35 cellular contexts compared by ENCODE assay signal in genomic region chr12:113988064-113988451, GRCh38.
"Had no signal": no experiment of that assay in that cellular context is flagged by ENCODE, and none has a peak within 500 bp of the region (broad histone marks: within the 10 kb centered on the region; RNA-seq: fewer than 3 reads in every experiment).

No MANE protein-coding gene starts in this region.

- H3K36me3 ChIP-seq: adrenal gland, brain microvascular endothelial cell, breast epithelium had no signal

- H3K9me3 Mint-ChIP-seq: activated B cell treated with CpG ODN at 0.5 μM for 24 hours; activated CD4-positive, alpha-beta memory T cell treated with anti-CD3 and anti-CD28 coated beads for 36 hours; activated CD4-positive, alpha-beta T cell treated with anti-CD3 and anti-CD28 coated beads, Interleukin-2, amount 10 ng/mL, durations not matched to agents 24 days and 14 days; activated CD8-positive, alpha-beta T cell treated with anti-CD3 and anti-CD28 coated beads for 36 hours; activated naive CD4-positive, alpha-beta T cell treated with anti-CD3 and anti-CD28 coated beads for 36 hours; activated naive CD4-positive, alpha-beta T cell treated with anti-CD3 and anti-CD28 coated beads, Interleukin-2, amount 50 U/mL, for 72 hours; activated naive CD8-positive, alpha-beta T cell treated with anti-CD3 and anti-CD28 coated beads for 36 hours; activated T-cell treated with anti-CD3 and anti-CD28 coated beads, Interleukin-2, amount 50 U/mL, for 4 hours; activated T-cell treated with anti-CD3 and anti-CD28 coated beads, Interleukin-2, amount 50 U/mL, for 72 hours; activated T-helper 1 cell treated with anti-CD3 and anti-CD28 coated beads, Interleukin-12 subunit alpha, Interleukin-12 subunit beta, Interleukin-2, Interleukin-4 antibody, amounts not matched to agents 30 ng/mL and 10 ng/mL and 1 ng/mL, durations not matched to agents 14 hours and 24 hours and 36 hours; activated T-helper 17 cell treated with anti-CD3 and anti-CD28 coated beads, Interleukin-2, amount 50 U/mL, for 72 hours; T-helper 1 cell treated with Interleukin-12 subunit alpha and Interleukin-12 subunit beta and Interleukin-4 antibody, amounts not matched to agents 30 μg/mL and 1 μg/mL, for 36 hours; T-helper 2 cell treated with Interferon-gamma antibody and Interleukin-4, amounts not matched to agents 5 μg/mL and 100 μg/mL, for 36 hours had no signal

- ATAC-seq: activated CD8-positive, alpha-beta T cell treated with anti-CD3 and anti-CD28 coated beads for 36 hours; activated naive CD4-positive, alpha-beta T cell treated with anti-CD3 and anti-CD28 coated beads, Interleukin-2, amount 50 U/mL, for 72 hours; activated T-cell treated with anti-CD3 and anti-CD28 coated beads, Interleukin-2, amount 50 U/mL, for 4 hours; activated T-cell treated with anti-CD3 and anti-CD28 coated beads, Interleukin-2, amount 50 U/mL, for 72 hours; activated T-helper 17 cell treated with anti-CD3 and anti-CD28 coated beads, Interleukin-2, amount 50 U/mL, for 72 hours; body of pancreas had no signal

- H3K27me3 ChIP-seq: brain microvascular endothelial cell had no signal

- H3K27ac ChIP-seq: adrenal gland, body of pancreas, brain microvascular endothelial cell, breast epithelium, VCaP had no signal

- H3K36me3 Mint-ChIP-seq: activated CD4-positive, alpha-beta memory T cell treated with anti-CD3 and anti-CD28 coated beads for 36 hours; activated naive CD4-positive, alpha-beta T cell treated with anti-CD3 and anti-CD28 coated beads, Interleukin-2, amount 50 U/mL, for 72 hours; activated naive CD8-positive, alpha-beta T cell treated with anti-CD3 and anti-CD28 coated beads for 36 hours had no signal

- H3K4me3 Mint-ChIP-seq: activated B cell treated with CpG ODN at 0.5 μM for 24 hours; activated CD4-positive, alpha-beta memory T cell treated with anti-CD3 and anti-CD28 coated beads for 36 hours; activated CD4-positive, alpha-beta T cell treated with anti-CD3 and anti-CD28 coated beads, Interleukin-2, amount 10 ng/mL, durations not matched to agents 24 days and 14 days; activated CD8-positive, alpha-beta T cell treated with anti-CD3 and anti-CD28 coated beads for 36 hours; activated naive CD4-positive, alpha-beta T cell treated with anti-CD3 and anti-CD28 coated beads for 36 hours; activated naive CD8-positive, alpha-beta T cell treated with anti-CD3 and anti-CD28 coated beads for 36 hours; activated T-cell treated with anti-CD3 and anti-CD28 coated beads, Interleukin-2, amount 50 U/mL, for 4 hours; activated T-cell treated with anti-CD3 and anti-CD28 coated beads, Interleukin-2, amount 50 U/mL, for 72 hours; activated T-helper 1 cell treated with anti-CD3 and anti-CD28 coated beads, Interleukin-12 subunit alpha, Interleukin-12 subunit beta, Interleukin-2, Interleukin-4 antibody, amounts not matched to agents 30 ng/mL and 10 ng/mL and 1 ng/mL, durations not matched to agents 14 hours and 24 hours and 36 hours; activated T-helper 17 cell treated with anti-CD3 and anti-CD28 coated beads, Interleukin-2, amount 50 U/mL, for 72 hours; T-helper 1 cell treated with Interleukin-12 subunit alpha and Interleukin-12 subunit beta and Interleukin-4 antibody, amounts not matched to agents 30 μg/mL and 1 μg/mL, for 36 hours; T-helper 2 cell treated with Interferon-gamma antibody and Interleukin-4, amounts not matched to agents 5 μg/mL and 100 μg/mL, for 36 hours had no signal

- H3K4me1 ChIP-seq: adrenal gland, body of pancreas, breast epithelium had no signal

- H3K9me3 ChIP-seq: adrenal gland, body of pancreas, breast epithelium had no signal

- DNase-seq: activated B cell treated with CpG ODN at 0.5 μM for 24 hours; activated CD4-positive, alpha-beta memory T cell treated with anti-CD3 and anti-CD28 coated beads for 36 hours; activated CD4-positive, alpha-beta T cell treated with anti-CD3 and anti-CD28 coated beads for 4 hours; activated CD4-positive, alpha-beta T cell treated with anti-CD3 and anti-CD28 coated beads, Interleukin-2, amount 10 ng/mL, durations not matched to agents 24 days and 14 days; activated CD4-positive, alpha-beta T cell treated with anti-CD3 and anti-CD28 coated beads, Interleukin-2, amount 50 U/mL, for 1 hour; activated CD4-positive, alpha-beta T cell treated with anti-CD3 and anti-CD28 coated beads, Interleukin-2, amount 50 U/mL, for 4 hours; activated CD4-positive, CD25-positive, alpha-beta regulatory T cell treated with anti-CD3 and anti-CD28 coated beads, Interleukin-2, amount 50 U/mL, for 72 hours; activated CD8-positive, alpha-beta memory T cell treated with anti-CD3 and anti-CD28 coated beads, Interleukin-2, amount 50 U/mL, for 4 hours; activated CD8-positive, alpha-beta T cell treated with anti-CD3 and anti-CD28 coated beads for 36 hours; activated effector memory CD4-positive, alpha-beta T cell treated with anti-CD3 and anti-CD28 coated beads, Interleukin-2, amount 50 U/mL, for 16 hours; activated gamma-delta T cell treated with Interleukin-2 at 50 U/mL for 16 hours; activated naive CD4-positive, alpha-beta T cell; activated naive CD4-positive, alpha-beta T cell treated with anti-CD3 and anti-CD28 coated beads for 36 hours; activated naive CD4-positive, alpha-beta T cell treated with anti-CD3 and anti-CD28 coated beads, Interleukin-2, amount 50 U/mL, for 16 hours; activated naive CD8-positive, alpha-beta T cell treated with anti-CD3 and anti-CD28 coated beads for 36 hours; activated T-cell treated with anti-CD3 and anti-CD28 coated beads for 4 hours; activated T-cell treated with anti-CD3 and anti-CD28 coated beads, Interleukin-2, amount 50 U/mL, for 1 hour; activated T-cell treated with anti-CD3 and anti-CD28 coated beads, Interleukin-2, amount 50 U/mL, for 4 hours; activated T-cell treated with anti-CD3 and anti-CD28 coated beads, Interleukin-2, amount 50 U/mL, for 72 hours; adrenal gland; amniotic stem cell; aorta; body of pancreas; brain microvascular endothelial cell; central memory CD4-positive, alpha-beta T cell; T-helper 1 cell; T-helper 2 cell; T-helper 9 cell had no signal

- H3K27ac Mint-ChIP-seq: activated B cell treated with CpG ODN at 0.5 μM for 24 hours; activated CD4-positive, alpha-beta memory T cell treated with anti-CD3 and anti-CD28 coated beads for 36 hours; activated CD4-positive, alpha-beta T cell treated with anti-CD3 and anti-CD28 coated beads, Interleukin-2, amount 10 ng/mL, durations not matched to agents 24 days and 14 days; activated CD8-positive, alpha-beta T cell treated with anti-CD3 and anti-CD28 coated beads for 36 hours; activated naive CD4-positive, alpha-beta T cell treated with anti-CD3 and anti-CD28 coated beads for 36 hours; activated naive CD4-positive, alpha-beta T cell treated with anti-CD3 and anti-CD28 coated beads, Interleukin-2, amount 50 U/mL, for 72 hours; activated naive CD8-positive, alpha-beta T cell treated with anti-CD3 and anti-CD28 coated beads for 36 hours; activated T-cell treated with anti-CD3 and anti-CD28 coated beads, Interleukin-2, amount 50 U/mL, for 72 hours; activated T-helper 1 cell treated with anti-CD3 and anti-CD28 coated beads, Interleukin-12 subunit alpha, Interleukin-12 subunit beta, Interleukin-2, Interleukin-4 antibody, amounts not matched to agents 30 ng/mL and 10 ng/mL and 1 ng/mL, durations not matched to agents 14 hours and 24 hours and 36 hours; activated T-helper 17 cell treated with anti-CD3 and anti-CD28 coated beads, Interleukin-2, amount 50 U/mL, for 72 hours; T-helper 1 cell treated with Interleukin-12 subunit alpha and Interleukin-12 subunit beta and Interleukin-4 antibody, amounts not matched to agents 30 μg/mL and 1 μg/mL, for 36 hours; T-helper 2 cell treated with Interferon-gamma antibody and Interleukin-4, amounts not matched to agents 5 μg/mL and 100 μg/mL, for 36 hours had no signal

- H3K4me3 ChIP-seq: adrenal gland, body of pancreas, breast epithelium had no signal

- H3K4me1 Mint-ChIP-seq: activated B cell treated with CpG ODN at 0.5 μM for 24 hours; activated CD4-positive, alpha-beta T cell treated with anti-CD3 and anti-CD28 coated beads, Interleukin-2, amount 10 ng/mL, durations not matched to agents 24 days and 14 days; activated naive CD8-positive, alpha-beta T cell treated with anti-CD3 and anti-CD28 coated beads for 36 hours; activated T-helper 17 cell treated with anti-CD3 and anti-CD28 coated beads, Interleukin-2, amount 50 U/mL, for 72 hours had no signal
